16 cellular contexts compared by ENCODE assay signal in genomic region chr5:71937906-71938698, GRCh38.
DNase-seq lines count a peak whose midpoint lies in the region; ATAC-seq and TF ChIP-seq lines count a peak whose summit lies in the region.
"Had no signal": no experiment of that assay in that cellular context is flagged by ENCODE, and none has a peak within 500 bp of the region (broad histone marks: within the 10 kb centered on the region; RNA-seq: fewer than 3 reads in every experiment).

No MANE protein-coding gene starts in this region.

- no peaks in the 10 kb centered on the region for H3K9me2 ChIP-seq in GM23338 (ENCODE audit: insufficient read depth)

- H3K36me3 Mint-ChIP-seq in GM23338 (ENCODE audit: low read depth), result no peaks in the 10 kb centered on the region
- H3K36me3 Mint-ChIP-seq in activated naive CD4-positive, alpha-beta T cell treated with anti-CD3 and anti-CD28 coated beads, Interleukin-2, amount 50 U/mL, for 72 hours, result no peaks in the 10 kb centered on the region

- no peak for TF ChIP-seq POLR2A in uterus (IDR thresholded peaks at IDR 0.05)

- intact Hi-C loops in uterus (cut with DNase I; ENCODE audit: low total_unique reads), result no loop called here

- no peaks in the 10 kb centered on the region; the same call in 2 of the 3 replicates for H3K9me3 Mint-ChIP-seq in GM23338
- peaks cover 0 to 6% of the 10 kb centered on the region in 2 donors for H3K9me3 Mint-ChIP-seq in activated naive CD4-positive, alpha-beta T cell treated with anti-CD3 and anti-CD28 coated beads, Interleukin-2, amount 50 U/mL, for 72 hours
- H3K9me3 Mint-ChIP-seq: effector memory CD8-positive, alpha-beta T cell had no signal

- H3K27me3 ChIP-seq in GM23338 (ENCODE audit: insufficient read depth) (no peaks in the 10 kb centered on the region), uterus (no peaks in the 10 kb centered on the region)
- H3K27me3 ChIP-seq: gastrocnemius medialis, suprapubic skin had no signal

- 0 out of 2 replicates have a peak overlapping the region, but pooled peaks have one; percentile 12 for H3K4me2 ChIP-seq in GM23338

- H3K79me2 ChIP-seq in GM23338 (replicated peaks; ENCODE audit: insufficient read depth), result no peaks in the 10 kb centered on the region

- H3K27ac ChIP-seq in GM23338 (ENCODE audit: low read depth), result no peak overlapping the region
- H3K27ac ChIP-seq in SK-N-MC, result peak overlapping the region; percentile 65; the same call in 1 of the 2 replicates
- no peak overlapping the region for H3K27ac ChIP-seq in uterus
- H3K27ac ChIP-seq: gastrocnemius medialis, GM23248, skin epidermis, suprapubic skin had no signal

- H3F3A ChIP-seq in GM23338 (replicated peaks; ENCODE audit: low read depth), result no peaks in the 10 kb centered on the region

- H3K27me3 Mint-ChIP-seq in GM23338 (ENCODE audit: insufficient read depth, low read depth, poor library complexity), result no peaks in the 10 kb centered on the region

- H3K9me3 ChIP-seq in SK-N-MC (ENCODE audit: low read depth, low read length) (no peaks in the 10 kb centered on the region), uterus (no peaks in the 10 kb centered on the region)
- H3K9me3 ChIP-seq: gastrocnemius medialis, suprapubic skin had no signal

- ATAC-seq in GM23338, result peak; percentile 53
- ATAC-seq in activated naive CD4-positive, alpha-beta T cell treated with anti-CD3 and anti-CD28 coated beads, Interleukin-2, amount 50 U/mL, for 72 hours, result no peak
- ATAC-seq: activated T-helper 17 cell treated with anti-CD3 and anti-CD28 coated beads, Interleukin-2, amount 50 U/mL, for 72 hours; effector memory CD8-positive, alpha-beta T cell; gastrocnemius medialis; left lobe of liver had no signal

- no peak overlapping the region for H3K9ac ChIP-seq in SK-N-MC (ENCODE audit: insufficient read length)
- H3K9ac ChIP-seq: GM23248 had no signal

- peak overlapping the region; percentile 93 for H2AFZ ChIP-seq in GM23338
- H2AFZ ChIP-seq: GM23248 had no signal

- H3K4me1 ChIP-seq in GM23338 (ENCODE audit: insufficient read depth), result peaks cover 16% of the 10 kb centered on the region
- peaks cover 0 to 4% of the 10 kb centered on the region in 2 donors for H3K4me1 ChIP-seq in uterus
- H3K4me1 ChIP-seq: gastrocnemius medialis had no signal

- H3K4me1 Mint-ChIP-seq in GM23338, result peaks cover 32% of the 10 kb centered on the region
- H3K4me1 Mint-ChIP-seq: activated T-helper 17 cell treated with anti-CD3 and anti-CD28 coated beads, Interleukin-2, amount 50 U/mL, for 72 hours had no signal

- no peak overlapping the region for H3K27ac Mint-ChIP-seq in GM23338
- H3K27ac Mint-ChIP-seq in activated naive CD4-positive, alpha-beta T cell treated with anti-CD3 and anti-CD28 coated beads, Interleukin-2, amount 50 U/mL, for 72 hours, result no peak overlapping the region
- H3K27ac Mint-ChIP-seq: activated T-helper 17 cell treated with anti-CD3 and anti-CD28 coated beads, Interleukin-2, amount 50 U/mL, for 72 hours; effector memory CD8-positive, alpha-beta T cell; nephron progenitor cell had no signal

- H3K4me3 ChIP-seq in GM23338, result no peak overlapping the region
- peak overlapping the region; percentile 49 for H3K4me3 ChIP-seq in SK-N-MC
- no peak overlapping the region for H3K4me3 ChIP-seq in uterus
- H3K4me3 ChIP-seq: gastrocnemius medialis, GM23248, skin epidermis, suprapubic skin had no signal

- TF ChIP-seq CTCF in GM23338 (conservative IDR thresholded peaks at IDR 0.05; ENCODE audit: low read depth in 2 of 2) (no peak), uterus (IDR thresholded peaks at IDR 0.05) (no peak)

- H3K4me3 Mint-ChIP-seq in GM23338, result no peak overlapping the region
- H3K4me3 Mint-ChIP-seq: activated T-helper 17 cell treated with anti-CD3 and anti-CD28 coated beads, Interleukin-2, amount 50 U/mL, for 72 hours; effector memory CD8-positive, alpha-beta T cell; nephron progenitor cell had no signal

- DNase-seq in DMS53 (lab: John Stamatoyannopoulos, UW) (peak; percentile 85), GM23338 (ENCODE audit: low spot score) (no peak), SK-N-MC (ENCODE audit: low read depth, low spot score) (peak; percentile 70), myocyte (ENCODE audit: low read depth) (peak; percentile 68), uterus (no peak)
- DNase-seq in activated naive CD4-positive, alpha-beta T cell treated with anti-CD3 and anti-CD28 coated beads, Interleukin-2, amount 50 U/mL, for 72 hours (ENCODE audit: low spot score in 2 of 2), result no peak
- no peak for DNase-seq in activated CD8-positive, alpha-beta memory T cell treated with anti-CD3 and anti-CD28 coated beads for 24 hours
- DNase-seq: effector memory CD8-positive, alpha-beta T cell; gastrocnemius medialis; GM23248; nephron progenitor cell; T-helper 1 cell had no signal

- H3K36me3 ChIP-seq in GM23338 (ENCODE audit: insufficient read depth) (no peaks in the 10 kb centered on the region), SK-N-MC (ENCODE audit: insufficient read depth, low read length) (no peaks in the 10 kb centered on the region), uterus (no peaks in the 10 kb centered on the region)
- H3K36me3 ChIP-seq: gastrocnemius medialis, suprapubic skin had no signal

- no peaks in the 10 kb centered on the region for H4K20me1 ChIP-seq in GM23338 (replicated peaks; ENCODE audit: insufficient read depth)

TF ChIP-seq in GM23338, 12 proteins besides CTCF, POLR2A, EP300 and RAD21:
- TF ChIP-seq CREB1 (CRISPR knock-in tag; IDR thresholded peaks at IDR 0.05; ENCODE audit: low read depth) (no peak), NANOG (IDR thresholded peaks at IDR 0.05; ENCODE audit: borderline replicate concordance) (no peak), ETS1 (IDR thresholded peaks at IDR 0.05) (no peak), REST (IDR thresholded peaks at IDR 0.05; ENCODE audit: unreplicated experiment) (no peak), ZNF114 (CRISPR knock-in tag; IDR thresholded peaks at IDR 0.05) (no peak), STAT1 (IDR thresholded peaks at IDR 0.05; ENCODE audit: unreplicated experiment) (no peak), EZH2 (IDR thresholded peaks at IDR 0.05; ENCODE audit: low read depth, unreplicated experiment) (no peak)

Comparison
In these comparisons a context has a peak if more than half of its experiments do, and no peak if none do; other contexts are left out.
1. DNase-seq: peak in DMS53 (single experiment), SK-N-MC (single experiment) and myocyte (single experiment); none in GM23338 (single experiment), activated naive CD4-positive, alpha-beta T cell treated with anti-CD3 and anti-CD28 coated beads, Interleukin-2, amount 50 U/mL, for 72 hours (0 of 2), uterus (0 of 2) and activated CD8-positive, alpha-beta memory T cell treated with anti-CD3 and anti-CD28 coated beads for 24 hours (single experiment).